ENCODE assay signal across 8 cellular contexts in the genomic region with DNA sequence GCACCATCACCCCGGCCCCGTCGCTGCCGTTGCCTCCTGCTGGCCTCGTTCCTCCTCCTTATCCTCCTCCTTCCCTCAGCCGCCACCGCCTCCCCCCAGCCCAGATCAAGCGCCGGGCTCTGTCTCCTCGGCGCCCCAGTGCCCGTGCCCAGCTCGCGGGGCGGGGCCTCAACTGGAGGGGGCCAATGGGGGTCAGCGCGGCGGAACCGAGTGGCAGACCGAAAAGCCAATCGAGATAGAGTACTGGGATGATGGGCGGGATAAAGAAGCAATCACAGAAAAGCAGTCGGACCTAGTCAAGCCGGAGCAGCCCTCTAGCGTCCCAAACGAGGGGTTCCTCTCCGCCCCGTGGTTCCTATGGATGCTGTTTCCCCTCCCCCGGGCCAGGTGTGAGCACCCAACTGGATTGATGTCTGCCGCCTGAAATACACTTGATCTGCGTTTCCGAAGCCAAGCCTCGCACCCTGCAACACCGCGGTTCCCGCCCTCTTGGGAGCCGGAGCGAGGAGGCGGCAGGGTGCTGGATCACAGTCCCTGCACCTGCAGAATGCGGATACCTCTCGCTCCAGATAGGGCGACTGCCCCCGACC. TPM values are rescaled to one million over a fixed set of nuclear protein-coding genes. Genes with fewer than 3 reads are reported as not detected.
DNase-seq lines count a peak whose midpoint lies in the region; ATAC-seq and TF ChIP-seq lines count a peak whose summit lies in the region.

Gene FRMD5 (minus strand): TSS at position 121 of the 590 bp plus-strand sequence.

- DNase-seq in DMS114 treated with DMSO at 0.1 percent for 48 hours (lab: John Stamatoyannopoulos, UW; ENCODE audit: unreplicated experiment) (peak; percentile 93), RWPE2 (ENCODE audit: low spot score) (peak; percentile 97), activated gamma-delta T cell (lab: John Stamatoyannopoulos, UW) (peak; percentile 58), fibroblast of villous mesenchyme (ENCODE audit: low read depth) (peak; percentile 91)
- DNase-seq in natural killer cell treated with Interleukin-12 subunit alpha and Interleukin-12 subunit beta and Interleukin-15 and Interleukin-18, amount 100 ng/mL, for 72 hours (ENCODE audit: low spot score), result peak; percentile 87
- peak; percentile 76 to 88 (median 84) for DNase-seq in stimulated activated naive CD4-positive, alpha-beta T cell (lab: John Stamatoyannopoulos, UW)

- TF ChIP-seq RAD21 in Ishikawa (IDR thresholded peaks at IDR 0.05; ENCODE audit: low read depth), result no peak

- no peaks in the 10 kb centered on the region for H3K9me3 ChIP-seq in RWPE2 (ENCODE audit: severe bottlenecking)

- H3K9me3 Mint-ChIP-seq in natural killer cell treated with Interleukin-12 subunit alpha and Interleukin-12 subunit beta and Interleukin-15 and Interleukin-18, amount 100 ng/mL, for 72 hours, result no peaks in the 10 kb centered on the region

- TF ChIP-seq CTCF in RWPE2 (IDR thresholded peaks at IDR 0.05; ENCODE audit: poor library complexity, severe bottlenecking) (peak; percentile 33), fibroblast of villous mesenchyme (IDR thresholded peaks at IDR 0.05; ENCODE audit: insufficient read depth, low read depth, low read length) (peak; percentile 39)

- peaks cover 9 to 13% of the 10 kb centered on the region in 2 donors for H3K4me1 Mint-ChIP-seq in natural killer cell treated with Interleukin-12 subunit alpha and Interleukin-12 subunit beta and Interleukin-15 and Interleukin-18, amount 100 ng/mL, for 72 hours (ENCODE audit: low read depth in 2 of 2)

- H3K36me3 ChIP-seq in RWPE2 (ENCODE audit: low read depth), result no peaks in the 10 kb centered on the region

- TF ChIP-seq EP300 in Ishikawa (IDR thresholded peaks at IDR 0.05; ENCODE audit: borderline replicate concordance), result no peak

- peak within 1 kb of the TSS; percentile 81 for H3K27ac ChIP-seq in RWPE2 (ENCODE audit: poor library complexity, severe bottlenecking)

- no peaks in the 10 kb centered on the region for H3K27me3 ChIP-seq in RWPE2 (ENCODE audit: insufficient read depth, poor library complexity, severe bottlenecking)

- H3K4me3 Mint-ChIP-seq in natural killer cell treated with Interleukin-12 subunit alpha and Interleukin-12 subunit beta and Interleukin-15 and Interleukin-18, amount 100 ng/mL, for 72 hours, result peak within 1 kb of the TSS; percentile 90

- H3K4me3 ChIP-seq in RWPE2 (ENCODE audit: severe bottlenecking) (peak within 1 kb of the TSS; percentile 63), fibroblast of villous mesenchyme (ENCODE audit: low read depth, low read length) (peak within 1 kb of the TSS; percentile 66)

- peaks cover 48 to 68% of the 10 kb centered on the region in 2 donors for H3K27me3 Mint-ChIP-seq in natural killer cell treated with Interleukin-12 subunit alpha and Interleukin-12 subunit beta and Interleukin-15 and Interleukin-18, amount 100 ng/mL, for 72 hours

- H3K27ac Mint-ChIP-seq in natural killer cell treated with Interleukin-12 subunit alpha and Interleukin-12 subunit beta and Interleukin-15 and Interleukin-18, amount 100 ng/mL, for 72 hours, result no peak within 1 kb of the TSS

- ATAC-seq in GM21717 (IDR thresholded peaks at IDR 0.05; ENCODE audit: unreplicated experiment), result peak; percentile 93
- peak; percentile 89 for ATAC-seq in RWPE2 (ENCODE audit: low read depth)
- ATAC-seq in natural killer cell treated with Interleukin-12 subunit alpha and Interleukin-12 subunit beta and Interleukin-15 and Interleukin-18, amount 100 ng/mL, for 72 hours, result peak; percentile 99

- peaks cover 30% of the 10 kb centered on the region for H3K4me1 ChIP-seq in RWPE2 (ENCODE audit: insufficient read depth, poor library complexity, severe bottlenecking)

- H3K36me3 Mint-ChIP-seq in natural killer cell treated with Interleukin-12 subunit alpha and Interleukin-12 subunit beta and Interleukin-15 and Interleukin-18, amount 100 ng/mL, for 72 hours, result no peaks in the 10 kb centered on the region

TF ChIP-seq in Ishikawa, 13 proteins besides CTCF, POLR2A, EP300 and RAD21:
- TF ChIP-seq TAF1 (IDR thresholded peaks at IDR 0.05; ENCODE audit: low read depth) (no peak; the same call in 1 of the 2 replicates), ZBTB7A (IDR thresholded peaks at IDR 0.05; ENCODE audit: low read depth) (no peak), CREB1 (IDR thresholded peaks at IDR 0.05; ENCODE audit: low read depth) (0 out of 2 replicates have a peak, but pooled peaks have one; percentile 19), TCF12 (IDR thresholded peaks at IDR 0.05; ENCODE audit: low read depth) (no peak), MAX (IDR thresholded peaks at IDR 0.05) (peak; percentile 94), NFIC (IDR thresholded peaks at IDR 0.05) (0 out of 2 replicates have a peak, but pooled peaks have one; percentile 12), TEAD4 (IDR thresholded peaks at IDR 0.05) (0 out of 2 replicates have a peak, but pooled peaks have one; percentile 9), FOXM1 (IDR thresholded peaks at IDR 0.05; ENCODE audit: borderline replicate concordance, low read depth) (no peak), CEBPB (IDR thresholded peaks at IDR 0.05) (no peak), EGR1 (IDR thresholded peaks at IDR 0.05) (no peak), YY1 (IDR thresholded peaks at IDR 0.05; ENCODE audit: low read depth) (no peak)
- TF ChIP-seq, protein P1, sequence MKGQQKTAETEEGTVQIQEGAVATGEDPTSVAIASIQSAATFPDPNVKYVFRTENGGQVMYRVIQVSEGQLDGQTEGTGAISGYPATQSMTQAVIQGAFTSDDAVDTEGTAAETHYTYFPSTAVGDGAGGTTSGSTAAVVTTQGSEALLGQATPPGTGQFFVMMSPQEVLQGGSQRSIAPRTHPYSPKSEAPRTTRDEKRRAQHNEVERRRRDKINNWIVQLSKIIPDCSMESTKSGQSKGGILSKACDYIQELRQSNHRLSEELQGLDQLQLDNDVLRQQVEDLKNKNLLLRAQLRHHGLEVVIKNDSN (IDR thresholded peaks at IDR 0.05), result 0 out of 2 replicates have a peak, but pooled peaks have one; percentile 20
- TF ChIP-seq, protein P2, sequence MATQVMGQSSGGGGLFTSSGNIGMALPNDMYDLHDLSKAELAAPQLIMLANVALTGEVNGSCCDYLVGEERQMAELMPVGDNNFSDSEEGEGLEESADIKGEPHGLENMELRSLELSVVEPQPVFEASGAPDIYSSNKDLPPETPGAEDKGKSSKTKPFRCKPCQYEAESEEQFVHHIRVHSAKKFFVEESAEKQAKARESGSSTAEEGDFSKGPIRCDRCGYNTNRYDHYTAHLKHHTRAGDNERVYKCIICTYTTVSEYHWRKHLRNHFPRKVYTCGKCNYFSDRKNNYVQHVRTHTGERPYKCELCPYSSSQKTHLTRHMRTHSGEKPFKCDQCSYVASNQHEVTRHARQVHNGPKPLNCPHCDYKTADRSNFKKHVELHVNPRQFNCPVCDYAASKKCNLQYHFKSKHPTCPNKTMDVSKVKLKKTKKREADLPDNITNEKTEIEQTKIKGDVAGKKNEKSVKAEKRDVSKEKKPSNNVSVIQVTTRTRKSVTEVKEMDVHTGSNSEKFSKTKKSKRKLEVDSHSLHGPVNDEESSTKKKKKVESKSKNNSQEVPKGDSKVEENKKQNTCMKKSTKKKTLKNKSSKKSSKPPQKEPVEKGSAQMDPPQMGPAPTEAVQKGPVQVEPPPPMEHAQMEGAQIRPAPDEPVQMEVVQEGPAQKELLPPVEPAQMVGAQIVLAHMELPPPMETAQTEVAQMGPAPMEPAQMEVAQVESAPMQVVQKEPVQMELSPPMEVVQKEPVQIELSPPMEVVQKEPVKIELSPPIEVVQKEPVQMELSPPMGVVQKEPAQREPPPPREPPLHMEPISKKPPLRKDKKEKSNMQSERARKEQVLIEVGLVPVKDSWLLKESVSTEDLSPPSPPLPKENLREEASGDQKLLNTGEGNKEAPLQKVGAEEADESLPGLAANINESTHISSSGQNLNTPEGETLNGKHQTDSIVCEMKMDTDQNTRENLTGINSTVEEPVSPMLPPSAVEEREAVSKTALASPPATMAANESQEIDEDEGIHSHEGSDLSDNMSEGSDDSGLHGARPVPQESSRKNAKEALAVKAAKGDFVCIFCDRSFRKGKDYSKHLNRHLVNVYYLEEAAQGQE (IDR thresholded peaks at IDR 0.05; ENCODE audit: low read depth), result no peak

RNA-seq across cellular contexts. Expression of gene FRMD5, which starts in this region (rescaled TPM):
- total RNA-seq in fibroblast of villous mesenchyme, result 1.3 and 1.9 TPM in 2 replicates
- not detected for total RNA-seq in natural killer cell treated with Interleukin-12 subunit alpha and Interleukin-12 subunit beta and Interleukin-15 and Interleukin-18, amount 100 ng/mL, for 72 hours

Comparison
In these comparisons a context has a peak if more than half of its experiments do, and no peak if none do; other contexts are left out.
1. Peak in every context shown above with its lines: DNase-seq, ATAC-seq, H3K4me3 ChIP-seq and H3K27ac ChIP-seq.
2. Peak in DNase-seq and ATAC-seq in natural killer cell treated with Interleukin-12 subunit alpha and Interleukin-12 subunit beta and Interleukin-15 and Interleukin-18, amount 100 ng/mL, for 72 hours; RNA of the gene not detected or under 1 TPM.